In genomic region chr1:206633708-206634121, GRCh38 we compare ENCODE assay signal across 1 cellular context.
TF ChIP-seq lines count a peak whose summit lies in the region.

No MANE protein-coding gene starts in this region.

TF ChIP-seq in HepG2, 621 proteins besides CTCF, POLR2A, EP300 and RAD21:
- no peak for TF ChIP-seq ZNF567 (CRISPR knock-in tag; IDR thresholded peaks at IDR 0.05; ENCODE audit: borderline replicate concordance)
- no peak for TF ChIP-seq MXI1 (IDR thresholded peaks at IDR 0.05; ENCODE audit: borderline replicate concordance, low read depth, low read length)
- no peak for TF ChIP-seq ZNF775 (CRISPR knock-in tag; IDR thresholded peaks at IDR 0.05; ENCODE audit: borderline replicate concordance)
- TF ChIP-seq RNF2 (conservative IDR thresholded peaks at IDR 0.05; ENCODE audit: low read depth) = no peak
- no peak for TF ChIP-seq ZNF3 (CRISPR knock-in tag; IDR thresholded peaks at IDR 0.05)
- no peak for TF ChIP-seq ETV6 (CRISPR knock-in tag; conservative IDR thresholded peaks at IDR 0.05)
- TF ChIP-seq AKNA (CRISPR knock-in tag; IDR thresholded peaks at IDR 0.05; ENCODE audit: borderline replicate concordance) = no peak
- no peak for TF ChIP-seq SCMH1 (CRISPR knock-in tag; IDR thresholded peaks at IDR 0.05; ENCODE audit: borderline replicate concordance)
- no peak for TF ChIP-seq STAG1 (CRISPR knock-in tag; IDR thresholded peaks at IDR 0.05)
- TF ChIP-seq ARHGAP35 (CRISPR knock-in tag; IDR thresholded peaks at IDR 0.05; ENCODE audit: borderline replicate concordance) = no peak
- no peak for TF ChIP-seq ZFP41 (CRISPR knock-in tag; IDR thresholded peaks at IDR 0.05; ENCODE audit: borderline replicate concordance)
TF ChIP-seq in HepG2: peak in this region for 0.
